ENCODE assay signal across 8 cellular contexts in the genomic region with DNA sequence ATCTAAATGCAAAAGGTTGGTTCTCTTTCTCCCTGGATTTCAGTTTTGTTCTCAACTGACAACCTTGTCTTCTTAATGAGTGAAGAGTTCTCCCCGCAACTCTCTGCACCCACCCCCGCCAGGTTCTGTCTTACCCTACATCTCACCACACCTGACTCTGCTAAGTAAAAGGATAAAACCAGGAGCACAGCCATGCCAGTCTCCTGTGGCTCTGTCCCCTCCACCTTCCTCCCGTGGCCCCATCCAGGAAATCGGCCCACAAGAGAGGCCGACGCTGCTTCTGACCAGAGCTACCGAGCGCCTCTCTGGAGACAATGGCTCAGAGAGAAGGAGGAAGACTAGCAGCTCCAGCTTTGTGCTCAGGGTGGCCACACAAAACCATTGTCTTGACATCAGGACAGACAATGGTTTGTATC.
DNase-seq lines count a peak whose midpoint lies in the region; ATAC-seq and TF ChIP-seq lines count a peak whose summit lies in the region.

No MANE protein-coding gene starts in this region.

- H3K9me3 Mint-ChIP-seq in effector memory CD8-positive, alpha-beta T cell, result no peaks in the 10 kb centered on the region

- H4K20me1 ChIP-seq in Loucy (ENCODE audit: insufficient read depth, low read length, poor library complexity, severe bottlenecking), result no peaks in the 10 kb centered on the region

- peak; percentile 59 for DNase-seq in Ammon's horn (ENCODE audit: low spot score)
- DNase-seq in effector memory CD8-positive, alpha-beta T cell, result no peak
- peak; percentile 18 for DNase-seq in myocyte (ENCODE audit: low read depth)
- no peak for DNase-seq in GF-D8 (lab: John Stamatoyannopoulos, UW)
- DNase-seq in erythroblast (lab: John Stamatoyannopoulos, UW), result no peak
- no peak for DNase-seq in RPMI8226
- no peak for DNase-seq in cerebellar cortex (ENCODE audit: low spot score)

- no peaks in the 10 kb centered on the region for H3K36me3 ChIP-seq in Loucy (ENCODE audit: insufficient read depth, low read length)

- no peak for TF ChIP-seq POLR2A in erythroblast (IDR thresholded peaks at IDR 0.05; ENCODE audit: low read length)

- peaks cover 20 to 29% of the 10 kb centered on the region in 2 donors for H3K4me1 Mint-ChIP-seq in effector memory CD8-positive, alpha-beta T cell (ENCODE audit: low read depth in 2 of 2)

- peak overlapping the region; percentile 89 to 96 for H3K27ac Mint-ChIP-seq in effector memory CD8-positive, alpha-beta T cell

- peaks cover 34 to 46% of the 10 kb centered on the region in 2 donors for H3K27me3 Mint-ChIP-seq in effector memory CD8-positive, alpha-beta T cell

- H2AFZ ChIP-seq in Loucy (ENCODE audit: low read length), result peak overlapping the region; percentile 61

- H3K9ac ChIP-seq in Loucy (ENCODE audit: low read depth, low read length, poor library complexity, severe bottlenecking), result peak overlapping the region; percentile 69

- H3K36me3 Mint-ChIP-seq in effector memory CD8-positive, alpha-beta T cell (ENCODE audit: insufficient read depth), result no peaks in the 10 kb centered on the region

- no peaks in the 10 kb centered on the region for H3K9me3 ChIP-seq in Loucy (ENCODE audit: insufficient read depth, low read depth, low read length)

- H3K79me2 ChIP-seq in Loucy (ENCODE audit: insufficient read depth, low read length), result no peaks in the 10 kb centered on the region

- no peak for TF ChIP-seq CTCF in Loucy (conservative IDR thresholded peaks at IDR 0.05; ENCODE audit: low read length)

- no peaks in the 10 kb centered on the region for H3K27me3 ChIP-seq in Loucy (ENCODE audit: insufficient read depth, low read length, poor library complexity, severe bottlenecking)

- H3K9me2 ChIP-seq in Loucy (replicated peaks; ENCODE audit: low read depth, low read length), result no peaks in the 10 kb centered on the region

- no peak for ATAC-seq in effector memory CD8-positive, alpha-beta T cell (replicated peaks)

- H3K4me1 ChIP-seq in Loucy (ENCODE audit: insufficient read depth, low read length, poor library complexity, severe bottlenecking), result peaks cover 55% of the 10 kb centered on the region

- H3F3A ChIP-seq in Loucy (ENCODE audit: low read depth), result no peaks in the 10 kb centered on the region

- peak overlapping the region; percentile 88 for H3K4me2 ChIP-seq in Loucy (ENCODE audit: low read depth, low read length, poor library complexity, severe bottlenecking)

- H3K4me3 ChIP-seq in Loucy (ENCODE audit: low read length, poor library complexity, severe bottlenecking), result peak overlapping the region; percentile 60

- peak overlapping the region; percentile 80 to 84 for H3K4me3 Mint-ChIP-seq in effector memory CD8-positive, alpha-beta T cell

Comparison
In these comparisons a context has a peak if more than half of its experiments do, and no peak if none do; other contexts are left out.
1. DNase-seq: peak in Ammon's horn (single experiment) and myocyte (single experiment); none in effector memory CD8-positive, alpha-beta T cell (0 of 3), GF-D8 (single experiment), erythroblast (0 of 2), RPMI8226 (single experiment) and cerebellar cortex (single experiment).